ENCODE assay signal across 1 cellular context in genomic region chr4:7805533-7806079, GRCh38.
TF ChIP-seq lines count a peak whose summit lies in the region.

No MANE protein-coding gene starts in this region.

TF ChIP-seq in HepG2, 621 proteins besides CTCF, POLR2A, EP300 and RAD21 (continued from another document and continues in another):
- TF ChIP-seq ZNF281 (CRISPR knock-in tag; IDR thresholded peaks at IDR 0.05; ENCODE audit: borderline replicate concordance) (peak; percentile 13; the same call in 1 of the 2 replicates), SALL2 (CRISPR knock-in tag; IDR thresholded peaks at IDR 0.05) (0 out of 2 replicates have a peak, but pooled peaks have one; percentile 5), ZNF597 (CRISPR knock-in tag; IDR thresholded peaks at IDR 0.05) (no peak), IRF2 (CRISPR knock-in tag; IDR thresholded peaks at IDR 0.05) (0 out of 2 replicates have a peak, but pooled peaks have one; percentile 38), ZNF503 (CRISPR knock-in tag; IDR thresholded peaks at IDR 0.05) (0 out of 2 replicates have a peak, but pooled peaks have one; percentile 49), ZGPAT (CRISPR knock-in tag; IDR thresholded peaks at IDR 0.05) (peak; percentile 44; the same call in 1 of the 2 replicates), ZNF205 (CRISPR knock-in tag; IDR thresholded peaks at IDR 0.05) (peak; percentile 76; the same call in 1 of the 2 replicates), PRDM10 (CRISPR knock-in tag; IDR thresholded peaks at IDR 0.05; ENCODE audit: low read depth) (no peak), ZNF891 (CRISPR knock-in tag; IDR thresholded peaks at IDR 0.05) (no peak), ZNF678 (CRISPR knock-in tag; IDR thresholded peaks at IDR 0.05) (no peak), FOXK2 (IDR thresholded peaks at IDR 0.05) (peak; percentile 61; the same call in 1 of the 2 replicates), ZFP36 (IDR thresholded peaks at IDR 0.05; ENCODE audit: borderline replicate concordance, low read depth, low read length, partially characterized antibody) (no peak), ZNF335 (CRISPR knock-in tag; IDR thresholded peaks at IDR 0.05) (0 out of 2 replicates have a peak, but pooled peaks have one; percentile 34), SOX13 (IDR thresholded peaks at IDR 0.05) (0 out of 2 replicates have a peak, but pooled peaks have one; percentile 36), SOX13 (CRISPR knock-in tag; conservative IDR thresholded peaks at IDR 0.05 in 1 of 2, IDR thresholded peaks at IDR 0.05 in 1 of 2) (peak in 1 of 2 experiments; percentile 89; a peak in 2 of 4 replicates), ZSCAN9 (CRISPR knock-in tag; IDR thresholded peaks at IDR 0.05; ENCODE audit: borderline replicate concordance) (0 out of 2 replicates have a peak, but pooled peaks have one; percentile 41), HHEX (CRISPR knock-in tag; IDR thresholded peaks at IDR 0.05) (peak; percentile 86), NR2F1 (CRISPR knock-in tag; IDR thresholded peaks at IDR 0.05) (peak in 1 of 2 experiments; percentile 19; a peak in 1 of 4 replicates), PRMT3 (CRISPR knock-in tag; IDR thresholded peaks at IDR 0.05; ENCODE audit: borderline replicate concordance, low read depth) (no peak), MEIS1 (CRISPR knock-in tag; IDR thresholded peaks at IDR 0.05; ENCODE audit: borderline replicate concordance) (peak; percentile 71; the same call in 1 of the 2 replicates), FOSL2 (CRISPR knock-in tag; IDR thresholded peaks at IDR 0.05) (peak; percentile 73), KDM2A (CRISPR knock-in tag; IDR thresholded peaks at IDR 0.05; ENCODE audit: borderline replicate concordance, low read depth) (peak; percentile 64), ZNF878 (CRISPR knock-in tag; IDR thresholded peaks at IDR 0.05) (0 out of 2 replicates have a peak, but pooled peaks have one; percentile 19), GABPA (IDR thresholded peaks at IDR 0.05; ENCODE audit: low read depth, low read length) (no peak), GABPA (CRISPR knock-in tag; IDR thresholded peaks at IDR 0.05; ENCODE audit: low read depth) (peak; percentile 19; the same call in 1 of the 2 replicates), SKI (IDR thresholded peaks at IDR 0.05; ENCODE audit: partially characterized antibody) (peak; percentile 88), ZNF609 (CRISPR knock-in tag; IDR thresholded peaks at IDR 0.05; ENCODE audit: borderline replicate concordance) (peak; percentile 79), FOXO1 (CRISPR knock-in tag; IDR thresholded peaks at IDR 0.05) (peak; percentile 74; the same call in 1 of the 2 replicates), FOXK1 (CRISPR knock-in tag; IDR thresholded peaks at IDR 0.05; ENCODE audit: borderline replicate concordance, low read depth) (peak; percentile 64; the same call in 1 of the 2 replicates), YY1 (IDR thresholded peaks at IDR 0.05; ENCODE audit: insufficient read depth, insufficient replicate concordance, low read depth, low read length) (no peak), CAMTA2 (CRISPR knock-in tag; IDR thresholded peaks at IDR 0.05; ENCODE audit: borderline replicate concordance) (no peak), ARNT2 (CRISPR knock-in tag; IDR thresholded peaks at IDR 0.05; ENCODE audit: low read depth) (0 out of 2 replicates have a peak, but pooled peaks have one; percentile 25), UBTF (CRISPR knock-in tag; IDR thresholded peaks at IDR 0.05) (0 out of 2 replicates have a peak, but pooled peaks have one; percentile 12), ZMYM3 (CRISPR knock-in tag; IDR thresholded peaks at IDR 0.05) (no peak), HMG20A (CRISPR knock-in tag; IDR thresholded peaks at IDR 0.05; ENCODE audit: borderline replicate concordance) (peak; percentile 95), ZSCAN12 (CRISPR knock-in tag; IDR thresholded peaks at IDR 0.05) (no peak), ZNF275 (CRISPR knock-in tag; IDR thresholded peaks at IDR 0.05; ENCODE audit: borderline replicate concordance) (no peak), RXRA (CRISPR knock-in tag; IDR thresholded peaks at IDR 0.05) (peak; percentile 84; the same call in 1 of the 2 replicates), NFYC (CRISPR knock-in tag; IDR thresholded peaks at IDR 0.05) (peak; percentile 8; the same call in 1 of the 2 replicates), PITX1 (CRISPR knock-in tag; IDR thresholded peaks at IDR 0.05) (peak; percentile 66; the same call in 1 of the 2 replicates), ZNF350 (CRISPR knock-in tag; IDR thresholded peaks at IDR 0.05; ENCODE audit: borderline replicate concordance, low read depth) (no peak; the same call in 1 of the 2 replicates)
